In genomic region chr12:114664661-114665320, GRCh38 we compare ENCODE assay signal across 14 cellular contexts. TPM values are rescaled to one million over a fixed set of nuclear protein-coding genes. Genes with fewer than 3 reads are reported as not detected.
DNase-seq lines count a peak whose midpoint lies in the region; ATAC-seq and TF ChIP-seq lines count a peak whose summit lies in the region.
"Had no signal": no experiment of that assay in that cellular context is flagged by ENCODE, and none has a peak within 500 bp of the region (broad histone marks: within the 10 kb centered on the region; RNA-seq: fewer than 3 reads in every experiment).

No MANE protein-coding gene starts in this region.

- no peaks in the 10 kb centered on the region for H3K36me3 Mint-ChIP-seq in activated T-helper 17 cell treated with anti-CD3 and anti-CD28 coated beads, Interleukin-2, amount 50 U/mL, for 72 hours (ENCODE audit: low read depth)

- no peak for DNase-seq in cardiac muscle cell (ENCODE audit: low read depth in 1 of 2, low spot score in 1 of 2)
- no peak for DNase-seq in left cardiac atrium
- DNase-seq in ecto neural progenitor cell (ENCODE audit: low spot score) = peak; percentile 66
- no peak for DNase-seq in vagina (ENCODE audit: extremely low spot score in 2 of 2)
- DNase-seq in sciatic nerve (ENCODE audit: low spot score) = no peak
- DNase-seq: activated CD4-positive, alpha-beta T cell treated with anti-CD3 and anti-CD28 coated beads, Interleukin-2, amount 50 U/mL, for 4 hours; amygdala; foreskin melanocyte; Karpas-422; NCI-H2029 treated with DMSO at 0.1 percent for 48 hours; stimulated activated naive CD8-positive, alpha-beta T cell treated with anti-CD3 and anti-CD28 coated beads, Interleukin-15, Interleukin-2, amounts not matched to agents 100 U/mL and 50 U/mL, for 24 hours had no signal

- peak overlapping the region; percentile 11 for H3K4me3 ChIP-seq in cardiac muscle cell
- H3K4me3 ChIP-seq in mesodermal cell (ENCODE audit: extremely low read depth, insufficient read depth, low read length, poor library complexity, severe bottlenecking) = peak overlapping the region; percentile 26
- H3K4me3 ChIP-seq in vagina = peak overlapping the region; percentile 32 to 42

- 1 to 3% methylated on average over 29 to 32 of the region's 47 CpGs for WGBS in mesodermal cell (ENCODE audit: insufficient coverage in 2 of 2), 2 experiments

- no peak for TF ChIP-seq POLR2A in vagina (IDR thresholded peaks at IDR 0.05)

- H3K27me3 Mint-ChIP-seq in activated T-helper 17 cell treated with anti-CD3 and anti-CD28 coated beads, Interleukin-2, amount 50 U/mL, for 72 hours = peaks cover 45% of the 10 kb centered on the region

- H3K4me3 Mint-ChIP-seq in activated T-helper 17 cell treated with anti-CD3 and anti-CD28 coated beads, Interleukin-2, amount 50 U/mL, for 72 hours = no peak overlapping the region

- intact Hi-C loops in left cardiac atrium (cut with DNase I) = loop anchor here in 1 of 2 donors (2.0 kb wide), 1 partner anchor 1086 kb away; no protein-coding TSS in a partner anchor
- intact Hi-C loops in vagina (cut with DNase I) = loop anchor here (5.0 kb wide), 1 partner anchor 1088 kb away; no protein-coding TSS in a partner anchor
- intact Hi-C loops in sciatic nerve (cut with DNase I) = loop anchor here (5.0 to 10.0 kb wide), 2 partner anchors 1088 to 1250 kb away; no protein-coding TSS in a partner anchor

- peaks cover 25% of the 10 kb centered on the region for H3K4me1 ChIP-seq in cardiac muscle cell (ENCODE audit: low read depth)
- peaks cover 34% of the 10 kb centered on the region for H3K4me1 ChIP-seq in mesodermal cell (ENCODE audit: control insufficient read depth, insufficient read depth, low read length, poor library complexity, severe bottlenecking)
- peaks cover 17% of the 10 kb centered on the region for H3K4me1 ChIP-seq in vagina

- no peak for TF ChIP-seq CTCF in cardiac muscle cell (IDR thresholded peaks at IDR 0.05; ENCODE audit: low read depth, low read length)
- no peak for TF ChIP-seq CTCF in vagina (IDR thresholded peaks at IDR 0.05)

- no peak overlapping the region for H3K27ac ChIP-seq in cardiac muscle cell
- peak overlapping the region; percentile 16 for H3K27ac ChIP-seq in mesodermal cell (ENCODE audit: low read depth, low read length, severe bottlenecking)
- peak overlapping the region; percentile 99 for H3K27ac ChIP-seq in vagina

- H3K9me3 ChIP-seq in cardiac muscle cell (ENCODE audit: low read depth) = no peaks in the 10 kb centered on the region
- no peaks in the 10 kb centered on the region for H3K9me3 ChIP-seq in mesodermal cell (ENCODE audit: control insufficient read depth, low read length)
- H3K9me3 ChIP-seq in vagina = no peaks in the 10 kb centered on the region

- no peaks in the 10 kb centered on the region for H3K9me3 Mint-ChIP-seq in activated T-helper 17 cell treated with anti-CD3 and anti-CD28 coated beads, Interleukin-2, amount 50 U/mL, for 72 hours

- no peaks in the 10 kb centered on the region for H3K36me3 ChIP-seq in cardiac muscle cell
- no peaks in the 10 kb centered on the region for H3K36me3 ChIP-seq in mesodermal cell (ENCODE audit: control insufficient read depth, insufficient read depth, low read length)
- H3K36me3 ChIP-seq in vagina = no peaks in the 10 kb centered on the region

- peaks cover 53% of the 10 kb centered on the region for H3K27me3 ChIP-seq in cardiac muscle cell
- no peaks in the 10 kb centered on the region for H3K27me3 ChIP-seq in vagina

- ATAC-seq in left cardiac atrium (no peak), GM19035 (IDR thresholded peaks at IDR 0.05; ENCODE audit: unreplicated experiment) (no peak), sciatic nerve (no peak)
- no peak for ATAC-seq in activated T-helper 17 cell treated with anti-CD3 and anti-CD28 coated beads, Interleukin-2, amount 50 U/mL, for 72 hours (replicated peaks)
- ATAC-seq: stimulated activated naive CD8-positive, alpha-beta T cell treated with anti-CD3 and anti-CD28 coated beads, Interleukin-15, Interleukin-2, amounts not matched to agents 100 U/mL and 50 U/mL, for 24 hours had no signal

- H3K4me1 Mint-ChIP-seq in activated T-helper 17 cell treated with anti-CD3 and anti-CD28 coated beads, Interleukin-2, amount 50 U/mL, for 72 hours = peaks cover 6% of the 10 kb centered on the region

- no peak overlapping the region for H3K27ac Mint-ChIP-seq in activated T-helper 17 cell treated with anti-CD3 and anti-CD28 coated beads, Interleukin-2, amount 50 U/mL, for 72 hours

RNA-seq across cellular contexts. Expression of gene TBX3, which starts 19.2 kb away (rescaled TPM):
- total RNA-seq in cardiac muscle cell (69.4 and 87.5 TPM in 2 replicates), left cardiac atrium (10 to 100 TPM in 1 of 2 donors, 1 to 10 TPM in 1; 7.7 to 14.3 TPM), vagina (57.0 TPM), sciatic nerve (26.3 TPM)
- polyA plus RNA-seq in cardiac muscle cell = 63.7 and 78.3 TPM in 2 replicates
- 73.1 TPM for polyA plus RNA-seq in mesodermal cell (2013, experiment 1 of 2)
- polyA plus RNA-seq in mesodermal cell (2013, experiment 2 of 2) = 94.7 TPM
- not detected for total RNA-seq in activated T-helper 17 cell treated with anti-CD3 and anti-CD28 coated beads, Interleukin-2, amount 50 U/mL, for 72 hours

Comparison
In these comparisons a context has a peak if more than half of its experiments do, and no peak if none do; other contexts are left out.
1. RNA of gene TBX3, which starts 19.2 kb away (total RNA-seq): 69.4 to 87.5 TPM in cardiac muscle cell, 57.0 TPM in vagina (single experiment), 26.3 TPM in sciatic nerve (single experiment) and 7.7 to 14.3 TPM in left cardiac atrium; not detected in activated T-helper 17 cell treated with anti-CD3 and anti-CD28 coated beads, Interleukin-2, amount 50 U/mL, for 72 hours; every median in the first group is over 4 times any median in the second.
2. Peak in every context shown above with its lines, with median percentiles within 50 percentile points of each other: H3K4me3 ChIP-seq.